6 cellular contexts compared by ENCODE assay signal in the genomic region with DNA sequence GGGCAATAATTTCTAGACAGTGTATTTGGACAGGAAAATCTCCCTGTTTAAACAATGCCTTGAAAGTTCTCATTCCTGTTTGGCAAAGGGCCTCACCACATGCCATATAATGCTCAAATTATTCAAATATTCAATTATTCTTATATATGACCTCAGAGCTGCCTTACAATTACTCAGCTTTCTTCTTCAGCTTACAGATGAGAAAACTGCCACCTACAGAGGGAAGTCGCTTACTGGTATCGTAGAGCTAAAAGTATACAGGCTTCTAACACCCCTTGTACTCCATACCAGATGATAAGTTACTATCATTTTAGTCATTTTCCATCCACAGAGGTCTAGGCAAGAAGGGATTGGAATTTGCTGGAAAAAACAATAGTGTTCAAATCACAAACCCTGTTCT.
"Had no signal": no experiment of that assay in that cellular context is flagged by ENCODE, and none has a peak within 500 bp of the region (broad histone marks: within the 10 kb centered on the region; RNA-seq: fewer than 3 reads in every experiment).

No MANE protein-coding gene starts in this region.

- DNase-seq: IMR-90, KBM-7 had no signal

- FAIRE-seq: HepG2, HTR-8/SVneo, K562 had no signal

- ATAC-seq: HepG2, K562 had no signal

- H3K4me3 ChIP-seq: K562 had no signal

- H3K27ac ChIP-seq: HL-60 had no signal
